ENCODE assay signal across 9 cellular contexts in the genomic region with DNA sequence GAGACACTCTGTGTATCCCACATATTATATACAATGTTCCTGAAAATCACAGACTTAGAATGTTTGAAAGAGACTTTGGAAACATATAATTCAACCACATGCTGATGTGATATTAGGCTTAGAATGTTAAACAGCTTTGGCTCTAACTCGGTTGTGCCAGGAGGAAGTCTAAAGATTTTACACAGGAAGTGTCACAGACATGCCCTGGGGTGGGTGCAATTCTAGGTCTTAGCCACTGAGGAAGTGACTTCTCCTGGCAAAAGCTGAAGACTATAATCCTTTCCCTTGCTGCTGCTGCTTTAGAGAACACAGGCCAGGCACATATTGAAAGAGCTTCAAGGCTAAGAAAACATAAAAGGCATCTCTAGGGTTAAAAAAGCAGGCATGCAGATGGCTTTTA. TPM values are rescaled to one million over a fixed set of nuclear protein-coding genes. Genes with fewer than 3 reads are reported as not detected.
DNase-seq lines count a peak whose midpoint lies in the region; ATAC-seq and TF ChIP-seq lines count a peak whose summit lies in the region.
"Had no signal": no experiment of that assay in that cellular context is flagged by ENCODE, and none has a peak within 500 bp of the region (broad histone marks: within the 10 kb centered on the region; RNA-seq: fewer than 3 reads in every experiment).

No MANE protein-coding gene starts in this region.

- H3K27me3 ChIP-seq in sigmoid colon, result no peaks in the 10 kb centered on the region

- H3K4me3 ChIP-seq in sigmoid colon, result no peak overlapping the region
- H3K4me3 ChIP-seq: smooth muscle cell had no signal

- no peak for TF ChIP-seq POLR2A in sigmoid colon (IDR thresholded peaks at IDR 0.05)

- no peak overlapping the region for H3K27ac ChIP-seq in sigmoid colon

- no peaks in the 10 kb centered on the region for H3K9me3 ChIP-seq in sigmoid colon

- H3K36me3 ChIP-seq in sigmoid colon, result no peaks in the 10 kb centered on the region

- 7 to 15% methylated on average over 1 of the region's 1 CpG for WGBS in sigmoid colon, 2 donors

- ATAC-seq in HG03571 (IDR thresholded peaks at IDR 0.05; ENCODE audit: unreplicated experiment) (peak; percentile 51), HG03521 (IDR thresholded peaks at IDR 0.05; ENCODE audit: unreplicated experiment) (no peak), HG02884 (IDR thresholded peaks at IDR 0.05; ENCODE audit: unreplicated experiment) (no peak)

- H3K4me1 ChIP-seq in sigmoid colon, result peaks cover 0 to 5% (median 3%) of the 10 kb centered on the region in 4 donors

- DNase-seq in CD1c-positive myeloid dendritic cell (ENCODE audit: extremely low spot score) (peak; percentile 41), foreskin melanocyte (peak; percentile 86), DMS153 (lab: John Stamatoyannopoulos, UW) (no peak), sigmoid colon (no peak)
- peak; percentile 15 for DNase-seq in activated CD4-positive, alpha-beta T cell treated with anti-CD3 and anti-CD28 coated beads for 1 hour

- no peak for TF ChIP-seq CTCF in sigmoid colon (IDR thresholded peaks at IDR 0.05)

- intact Hi-C loops in sigmoid colon (cut with DNase I), result no loop called here

- no peak for TF ChIP-seq EP300 in sigmoid colon (IDR thresholded peaks at IDR 0.05)

RNA-seq across cellular contexts. Expression of gene RPL5, which starts 51.0 kb away (rescaled TPM):
- total RNA-seq in sigmoid colon, result 1,000 to 10,000 TPM; 2,086 to 3,236 (median 2,650) TPM
- polyA plus RNA-seq in sigmoid colon, result 1,000 to 10,000 TPM; 1,392 to 2,407 (median 1,694) TPM

Comparison
In these comparisons a context has a peak if more than half of its experiments do, and no peak if none do; other contexts are left out.
1. DNase-seq: peak in CD1c-positive myeloid dendritic cell (single experiment), activated CD4-positive, alpha-beta T cell treated with anti-CD3 and anti-CD28 coated beads for 1 hour (single experiment) and foreskin melanocyte (single experiment); none in DMS153 (single experiment) and sigmoid colon (single experiment).